10 cellular contexts compared by ENCODE assay signal in genomic region chr7:105112440-105113418, GRCh38.
A peak's percentile ranks its signal among the peaks of the same experiment; 100 is the strongest.
DNase-seq lines count a peak whose midpoint lies in the region; ATAC-seq, FAIRE-seq and TF ChIP-seq lines count a peak whose summit lies in the region.
"Had no signal": no experiment of that assay in that cellular context is flagged by ENCODE, and none has a peak within 500 bp of the region (broad histone marks: within the 10 kb centered on the region; RNA-seq: fewer than 3 reads in every experiment).

No MANE protein-coding gene starts in this region.

- H3K9ac ChIP-seq in HepG2 (ENCODE audit: insufficient read depth, low read depth, low read length): no peak overlapping the region

- TF ChIP-seq POLR2A in HepG2 (IDR thresholded peaks at IDR 0.05; ENCODE audit: insufficient read depth in 1 of 2, low read depth in 2 of 2, low read length in 2 of 2): no peak
- TF ChIP-seq POLR2A in testis (IDR thresholded peaks at IDR 0.05): no peak

- peaks cover 12% of the 10 kb centered on the region for H3K4me1 Mint-ChIP-seq in activated CD4-positive, alpha-beta T cell treated with anti-CD3 and anti-CD28 coated beads, Interleukin-2, amount 10 ng/mL, durations not matched to agents 24 days and 14 days
- H3K4me1 Mint-ChIP-seq in activated naive CD8-positive, alpha-beta T cell treated with anti-CD3 and anti-CD28 coated beads, Interleukin-2, amount 50 U/mL, for 24 hours: peaks cover 2% of the 10 kb centered on the region
- no peaks in the 10 kb centered on the region for H3K4me1 Mint-ChIP-seq in stimulated activated memory B cell treated with anti-CD40 and anti-IgM and Interleukin-4, amounts not matched to agents 10 μg/mL and 1 μg/mL and 100 μg/mL, for 72 hours

- no peak for FAIRE-seq in HepG2 (lab: Jason Lieb, UNC)

- in situ Hi-C loops in HepG2 (cut with HindIII; ENCODE audit: extremely low pct_ligation_motif_present, low pct_unique_long_range_greater_than_20kb): no loop called here

- no peaks in the 10 kb centered on the region for H4K20me1 ChIP-seq in HepG2 (ENCODE audit: insufficient read depth, low read length)

- no peak for ATAC-seq in activated naive CD8-positive, alpha-beta T cell treated with anti-CD3 and anti-CD28 coated beads, Interleukin-2, amount 50 U/mL, for 24 hours
- peak; percentile 44 for ATAC-seq in HepG2
- no peak for ATAC-seq in stimulated activated memory B cell treated with anti-CD40 and anti-IgM and Interleukin-4, amounts not matched to agents 10 μg/mL and 1 μg/mL and 100 μg/mL, for 72 hours

- POLR2A ChIA-PET in HepG2 (lab: Yijun Ruan, JAX): no interaction called here
- POLR2A ChIA-PET in HEK293T (lab: Yijun Ruan, JAX): no interaction called here

- H3K27me3 ChIP-seq in HepG2 (ENCODE audit: control insufficient read depth in 1 of 2, insufficient read depth in 2 of 2, low read length in 2 of 2) (no peaks in the 10 kb centered on the region), testis (no peaks in the 10 kb centered on the region)
- H3K27me3 ChIP-seq: tibial nerve had no signal

- no peak overlapping the region for H3K4me3 Mint-ChIP-seq in activated CD4-positive, alpha-beta T cell treated with anti-CD3 and anti-CD28 coated beads, Interleukin-2, amount 10 ng/mL, durations not matched to agents 24 days and 14 days
- no peak overlapping the region for H3K4me3 Mint-ChIP-seq in activated naive CD8-positive, alpha-beta T cell treated with anti-CD3 and anti-CD28 coated beads, Interleukin-2, amount 50 U/mL, for 24 hours
- H3K4me3 Mint-ChIP-seq in stimulated activated memory B cell treated with anti-CD40 and anti-IgM and Interleukin-4, amounts not matched to agents 10 μg/mL and 1 μg/mL and 100 μg/mL, for 72 hours: no peak overlapping the region

- peaks cover 72% of the 10 kb centered on the region for H3K36me3 Mint-ChIP-seq in activated CD4-positive, alpha-beta T cell treated with anti-CD3 and anti-CD28 coated beads, Interleukin-2, amount 10 ng/mL, durations not matched to agents 24 days and 14 days (ENCODE audit: low read depth)
- H3K36me3 Mint-ChIP-seq in activated naive CD8-positive, alpha-beta T cell treated with anti-CD3 and anti-CD28 coated beads, Interleukin-2, amount 50 U/mL, for 24 hours (ENCODE audit: low read depth): peaks cover 69% of the 10 kb centered on the region
- H3K36me3 Mint-ChIP-seq in stimulated activated memory B cell treated with anti-CD40 and anti-IgM and Interleukin-4, amounts not matched to agents 10 μg/mL and 1 μg/mL and 100 μg/mL, for 72 hours: peaks cover 32% of the 10 kb centered on the region

- no peak overlapping the region for H2AFZ ChIP-seq in HepG2 (ENCODE audit: low read length)

- H3K4me2 ChIP-seq in HepG2 (ENCODE audit: low read depth, low read length): no peak overlapping the region

- H3K36me3 ChIP-seq in HepG2 (replicated peaks in 1 of 2; ENCODE audit: control insufficient read depth in 1 of 2, insufficient read depth in 2 of 2, low read length in 2 of 2): peaks cover 11 to 57% of the 10 kb centered on the region in 2 experiments
- H3K36me3 ChIP-seq in testis (ENCODE audit: low read depth, missing control alignments): no peaks in the 10 kb centered on the region

- no peak for TF ChIP-seq RAD21 in HepG2 (CRISPR knock-in tag; IDR thresholded peaks at IDR 0.05)

- H3K4me3 ChIP-seq in HepG2 (replicated peaks in 1 of 3; ENCODE audit: insufficient read depth in 1 of 3, low read depth in 2 of 3, low read length in 3 of 3) (no peak overlapping the region), testis (no peak overlapping the region)
- H3K4me3 ChIP-seq: tibial nerve had no signal

- intact Hi-C loops in activated CD4-positive, alpha-beta T cell treated with anti-CD3 and anti-CD28 coated beads, Interleukin-2, amount 10 ng/mL, durations not matched to agents 24 days and 14 days (cut with micrococcal nuclease): no loop called here
- intact Hi-C loops in HepG2 (cut with micrococcal nuclease; ENCODE audit: unreplicated experiment): no loop called here
- intact Hi-C loops in testis (cut with DNase I; ENCODE audit: low total_unique reads): no loop called here

- H3K27me3 Mint-ChIP-seq in activated CD4-positive, alpha-beta T cell treated with anti-CD3 and anti-CD28 coated beads, Interleukin-2, amount 10 ng/mL, durations not matched to agents 24 days and 14 days: no peaks in the 10 kb centered on the region
- no peaks in the 10 kb centered on the region for H3K27me3 Mint-ChIP-seq in activated naive CD8-positive, alpha-beta T cell treated with anti-CD3 and anti-CD28 coated beads, Interleukin-2, amount 50 U/mL, for 24 hours
- H3K27me3 Mint-ChIP-seq in stimulated activated memory B cell treated with anti-CD40 and anti-IgM and Interleukin-4, amounts not matched to agents 10 μg/mL and 1 μg/mL and 100 μg/mL, for 72 hours: no peaks in the 10 kb centered on the region

- peak overlapping the region; percentile 61 for H3K27ac Mint-ChIP-seq in activated CD4-positive, alpha-beta T cell treated with anti-CD3 and anti-CD28 coated beads, Interleukin-2, amount 10 ng/mL, durations not matched to agents 24 days and 14 days
- H3K27ac Mint-ChIP-seq in activated naive CD8-positive, alpha-beta T cell treated with anti-CD3 and anti-CD28 coated beads, Interleukin-2, amount 50 U/mL, for 24 hours: peak overlapping the region; percentile 63
- H3K27ac Mint-ChIP-seq in stimulated activated memory B cell treated with anti-CD40 and anti-IgM and Interleukin-4, amounts not matched to agents 10 μg/mL and 1 μg/mL and 100 μg/mL, for 72 hours: peak overlapping the region; percentile 5

- no peak for TF ChIP-seq EP300 in HepG2 (IDR thresholded peaks at IDR 0.05; ENCODE audit: low read depth in 2 of 2, low read length in 2 of 2)
- TF ChIP-seq EP300 in HepG2 (CRISPR knock-in tag; IDR thresholded peaks at IDR 0.05; ENCODE audit: borderline replicate concordance): no peak

- no peak overlapping the region for H3K27ac ChIP-seq in HepG2 (ENCODE audit: extremely low read length, insufficient read depth, low read length)
- H3K27ac ChIP-seq in testis: no peak overlapping the region

- TF ChIP-seq CTCF in HepG2 (CRISPR knock-in tag; IDR thresholded peaks at IDR 0.05) (no peak), testis (IDR thresholded peaks at IDR 0.05) (no peak)

- CTCF ChIA-PET in HepG2 (lab: Yijun Ruan, JAX; ENCODE audit: low intra/inter-chr PET ratio, low total read pairs) (no interaction called here), HEK293T (lab: Yijun Ruan, JAX) (no interaction called here)

- H3K9me3 ChIP-seq in HepG2 (ENCODE audit: low read length) (no peaks in the 10 kb centered on the region), testis (no peaks in the 10 kb centered on the region)
- H3K9me3 ChIP-seq: tibial nerve had no signal

- H3K9me3 Mint-ChIP-seq in activated CD4-positive, alpha-beta T cell treated with anti-CD3 and anti-CD28 coated beads, Interleukin-2, amount 10 ng/mL, durations not matched to agents 24 days and 14 days: no peaks in the 10 kb centered on the region
- no peaks in the 10 kb centered on the region for H3K9me3 Mint-ChIP-seq in activated naive CD8-positive, alpha-beta T cell treated with anti-CD3 and anti-CD28 coated beads, Interleukin-2, amount 50 U/mL, for 24 hours
- H3K9me3 Mint-ChIP-seq in stimulated activated memory B cell treated with anti-CD40 and anti-IgM and Interleukin-4, amounts not matched to agents 10 μg/mL and 1 μg/mL and 100 μg/mL, for 72 hours: no peaks in the 10 kb centered on the region

- H3K4me1 ChIP-seq in HepG2 (ENCODE audit: insufficient read depth, low read length) (no peaks in the 10 kb centered on the region), testis (peaks cover 6% of the 10 kb centered on the region)

- no peak for DNase-seq in activated CD4-positive, alpha-beta T cell treated with anti-CD3 and anti-CD28 coated beads, Interleukin-2, amount 10 ng/mL, durations not matched to agents 24 days and 14 days
- no peak for DNase-seq in activated CD4-positive, alpha-beta T cell treated with anti-CD3 and anti-CD28 coated beads, Interleukin-2, amount 50 U/mL, for 4 hours
- no peak for DNase-seq in activated naive CD8-positive, alpha-beta T cell treated with anti-CD3 and anti-CD28 coated beads, Interleukin-2, amount 50 U/mL, for 24 hours
- no peak for DNase-seq in HepG2 (ENCODE audit: low spot score)
- DNase-seq in effector CD4-positive, alpha-beta T cell: no peak
- DNase-seq in HEK293T (ENCODE audit: extremely low spot score): no peak
- no peak for DNase-seq in testis
- DNase-seq: stimulated activated CD4-positive, alpha-beta T cell treated with anti-CD3 and anti-CD28 coated beads, Interleukin-1b, Interleukin-23, amount 100 ng/mL, for 48 hours had no signal

- no peaks in the 10 kb centered on the region for H3K79me2 ChIP-seq in HepG2 (ENCODE audit: insufficient read depth, low read length)

- WGBS in HepG2 (ENCODE audit: low lambda C conversion rate): 95% methylated on average over 11 of the region's 11 CpGs
- WGBS in testis, 2 donors: 87 to 91% methylated on average over 11 of the region's 11 CpGs

- BruUV-seq in HepG2 (replicated peaks; lab: Mats Ljungman, UMichigan): no TSS peak

TF ChIP-seq in HepG2, 621 proteins besides CTCF, POLR2A, EP300 and RAD21 (continues in another document):
- TF ChIP-seq TOPORS (CRISPR knock-in tag; IDR thresholded peaks at IDR 0.05) (no peak), POLR2AphosphoS5 (IDR thresholded peaks at IDR 0.05; ENCODE audit: low read depth, low read length) (peak; percentile 12; the same call in 1 of the 2 replicates)

TF ChIP-seq in HEK293T, 16 proteins besides CTCF, POLR2A, EP300 and RAD21:
- TF ChIP-seq HDGF (IDR thresholded peaks at IDR 0.05; ENCODE audit: borderline replicate concordance) (no peak), FOXK2 (IDR thresholded peaks at IDR 0.05) (no peak), L3MBTL2 (conservative IDR thresholded peaks at IDR 0.05) (no peak), ARNT (IDR thresholded peaks at IDR 0.05) (no peak), NFRKB (IDR thresholded peaks at IDR 0.05) (no peak), SP1 (IDR thresholded peaks at IDR 0.05) (no peak), LEF1 (IDR thresholded peaks at IDR 0.05; ENCODE audit: borderline replicate concordance) (no peak), CTBP1 (IDR thresholded peaks at IDR 0.05; ENCODE audit: borderline replicate concordance) (no peak), FOXM1 (IDR thresholded peaks at IDR 0.05; ENCODE audit: borderline replicate concordance) (no peak), PKNOX1 (IDR thresholded peaks at IDR 0.05) (no peak), ZNF384 (IDR thresholded peaks at IDR 0.05) (no peak)

Comparison
In these comparisons a context has a peak if more than half of its experiments do, and no peak if none do; other contexts are left out.
1. H3K27ac Mint-ChIP-seq: peak in every context shown above with its lines; median percentile 63 in activated naive CD8-positive, alpha-beta T cell treated with anti-CD3 and anti-CD28 coated beads, Interleukin-2, amount 50 U/mL, for 24 hours; 61 in activated CD4-positive, alpha-beta T cell treated with anti-CD3 and anti-CD28 coated beads, Interleukin-2, amount 10 ng/mL, durations not matched to agents 24 days and 14 days; 5 in stimulated activated memory B cell treated with anti-CD40 and anti-IgM and Interleukin-4, amounts not matched to agents 10 μg/mL and 1 μg/mL and 100 μg/mL, for 72 hours.